15 cellular contexts compared by ENCODE assay signal in genomic region chr16:17382514-17382913, GRCh38.
DNase-seq lines count a peak whose midpoint lies in the region; ATAC-seq and TF ChIP-seq lines count a peak whose summit lies in the region.
"Had no signal": no experiment of that assay in that cellular context is flagged by ENCODE, and none has a peak within 500 bp of the region (broad histone marks: within the 10 kb centered on the region; RNA-seq: fewer than 3 reads in every experiment).

No MANE protein-coding gene starts in this region.

- H3K4me3 ChIP-seq in sigmoid colon, result no peak overlapping the region

- no peaks in the 10 kb centered on the region for H3K9me3 ChIP-seq in sigmoid colon

- H3K4me1 Mint-ChIP-seq in activated CD4-positive, alpha-beta T cell treated with anti-CD3 and anti-CD28 coated beads, Interleukin-2, amount 10 ng/mL, durations not matched to agents 24 days and 14 days, result peaks cover 60% of the 10 kb centered on the region

- intact Hi-C loops in activated CD4-positive, alpha-beta T cell treated with anti-CD3 and anti-CD28 coated beads, Interleukin-2, amount 10 ng/mL, durations not matched to agents 24 days and 14 days (cut with micrococcal nuclease), result no loop called here
- intact Hi-C loops in sigmoid colon (cut with DNase I), result loop anchor here (5.0 kb wide), 1 partner anchor 35 kb away; no protein-coding TSS in a partner anchor

- peak overlapping the region; percentile 86 to 97 (median 88) for H3K27ac ChIP-seq in sigmoid colon

- H3K36me3 ChIP-seq in sigmoid colon, result no peaks in the 10 kb centered on the region

- peak overlapping the region; percentile 32 for H3K4me3 Mint-ChIP-seq in activated CD4-positive, alpha-beta T cell treated with anti-CD3 and anti-CD28 coated beads, Interleukin-2, amount 10 ng/mL, durations not matched to agents 24 days and 14 days

- no peaks in the 10 kb centered on the region for H3K27me3 Mint-ChIP-seq in activated CD4-positive, alpha-beta T cell treated with anti-CD3 and anti-CD28 coated beads, Interleukin-2, amount 10 ng/mL, durations not matched to agents 24 days and 14 days

- DNase-seq in activated CD4-positive, alpha-beta T cell treated with anti-CD3 and anti-CD28 coated beads, Interleukin-2, amount 10 ng/mL, durations not matched to agents 24 days and 14 days, result peak; percentile 55
- DNase-seq in activated CD4-positive, alpha-beta T cell treated with anti-CD3 and anti-CD28 coated beads, Interleukin-2, amount 50 U/mL, for 1 hour, result no peak
- peak; percentile 1 for DNase-seq in OCI-M1 (lab: John Stamatoyannopoulos, UW)
- peak; percentile 56 to 89 for DNase-seq in erythroblast (lab: John Stamatoyannopoulos, UW)
- DNase-seq in sigmoid colon, result no peak
- DNase-seq in COLO668 (lab: John Stamatoyannopoulos, UW; ENCODE audit: unreplicated experiment), result no peak
- DNase-seq in NCI-H146 treated with DMSO at 0.1 percent for 48 hours (lab: John Stamatoyannopoulos, UW; ENCODE audit: unreplicated experiment), result no peak
- DNase-seq: amniotic stem cell, Calu3, GF-D8, glutamatergic neuron, mesenchymal stem cell, NCI-H146, NCI-H446 treated with DMSO at 0.1 percent for 48 hours had no signal

- H3K27me3 ChIP-seq in sigmoid colon, result no peaks in the 10 kb centered on the region

- H3K9me3 Mint-ChIP-seq in activated CD4-positive, alpha-beta T cell treated with anti-CD3 and anti-CD28 coated beads, Interleukin-2, amount 10 ng/mL, durations not matched to agents 24 days and 14 days, result no peaks in the 10 kb centered on the region

- H3K27ac Mint-ChIP-seq in activated CD4-positive, alpha-beta T cell treated with anti-CD3 and anti-CD28 coated beads, Interleukin-2, amount 10 ng/mL, durations not matched to agents 24 days and 14 days, result peak overlapping the region; percentile 12

- H3K36me3 Mint-ChIP-seq in activated CD4-positive, alpha-beta T cell treated with anti-CD3 and anti-CD28 coated beads, Interleukin-2, amount 10 ng/mL, durations not matched to agents 24 days and 14 days (ENCODE audit: low read depth), result peaks cover 12% of the 10 kb centered on the region

- no peak for TF ChIP-seq CTCF in sigmoid colon (IDR thresholded peaks at IDR 0.05)

- ATAC-seq in HG03097 (IDR thresholded peaks at IDR 0.05; ENCODE audit: low FRiP score, unreplicated experiment), result no peak

- 84 to 91% methylated on average over 6 of the region's 6 CpGs for WGBS in sigmoid colon, 2 donors

- no peak for TF ChIP-seq EP300 in sigmoid colon (IDR thresholded peaks at IDR 0.05)

- peaks cover 0 to 93% (median 91%) of the 10 kb centered on the region in 4 donors for H3K4me1 ChIP-seq in sigmoid colon

- TF ChIP-seq POLR2A in erythroblast (IDR thresholded peaks at IDR 0.05; ENCODE audit: low read length) (no peak), sigmoid colon (IDR thresholded peaks at IDR 0.05) (no peak)

Comparison
In these comparisons a context has a peak if more than half of its experiments do, and no peak if none do; other contexts are left out.
1. DNase-seq: peak in activated CD4-positive, alpha-beta T cell treated with anti-CD3 and anti-CD28 coated beads, Interleukin-2, amount 10 ng/mL, durations not matched to agents 24 days and 14 days (single experiment), OCI-M1 (single experiment) and erythroblast (2 of 2); none in activated CD4-positive, alpha-beta T cell treated with anti-CD3 and anti-CD28 coated beads, Interleukin-2, amount 50 U/mL, for 1 hour (single experiment), sigmoid colon (single experiment), COLO668 (single experiment) and NCI-H146 treated with DMSO at 0.1 percent for 48 hours (single experiment).